10 cellular contexts compared by ENCODE assay signal in genomic region chr1:193270996-193271395, GRCh38.
DNase-seq lines count a peak whose midpoint lies in the region; ATAC-seq and TF ChIP-seq lines count a peak whose summit lies in the region.
"Had no signal": no experiment of that assay in that cellular context is flagged by ENCODE, and none has a peak within 500 bp of the region (broad histone marks: within the 10 kb centered on the region; RNA-seq: fewer than 3 reads in every experiment).

No MANE protein-coding gene starts in this region.

- no peaks in the 10 kb centered on the region for H3K36me3 ChIP-seq in esophagus muscularis mucosa

- TF ChIP-seq POLR2A in esophagus muscularis mucosa (IDR thresholded peaks at IDR 0.05; ENCODE audit: low read depth), result no peak

- no peak overlapping the region for H3K4me3 ChIP-seq in foreskin fibroblast (ENCODE audit: low read depth in 1 of 2, low read length in 2 of 2)
- no peak overlapping the region for H3K4me3 ChIP-seq in esophagus muscularis mucosa

- H3K9me3 ChIP-seq in esophagus muscularis mucosa, result no peaks in the 10 kb centered on the region

- no peaks in the 10 kb centered on the region for H3K27me3 ChIP-seq in esophagus muscularis mucosa

- ATAC-seq in GM18511 (IDR thresholded peaks at IDR 0.05; ENCODE audit: unreplicated experiment) (peak; percentile 99), GM21825 (IDR thresholded peaks at IDR 0.05; ENCODE audit: unreplicated experiment) (peak; percentile 96), HG03442 (IDR thresholded peaks at IDR 0.05; ENCODE audit: unreplicated experiment) (peak; percentile 97)

- no peak overlapping the region for H3K27ac ChIP-seq in esophagus muscularis mucosa (replicated peaks in 1 of 4)
- H3K27ac ChIP-seq: RWPE1 had no signal

- intact Hi-C loops in esophagus muscularis mucosa (cut with DNase I), result no loop called here

- DNase-seq in foreskin fibroblast, result peak; percentile 24 to 52
- no peak for DNase-seq in esophagus muscularis mucosa (ENCODE audit: extremely low spot score)
- no peak for DNase-seq in dedifferentiated amniotic fluid mesenchymal stem cell (ENCODE audit: extremely low spot score)
- DNase-seq in GM10266 (ENCODE audit: extremely low spot score), result no peak
- no peak for DNase-seq in activated T-cell treated with anti-CD3 and anti-CD28 coated beads, Interleukin-2, amount 50 U/mL, for 48 hours
- DNase-seq: effector memory CD4-positive, alpha-beta T cell had no signal

- WGBS in esophagus muscularis mucosa, result 100% methylated on average over 2 of the region's 2 CpGs

- TF ChIP-seq EP300 in esophagus muscularis mucosa (IDR thresholded peaks at IDR 0.05), result no peak

- no peaks in the 10 kb centered on the region for H3K4me1 ChIP-seq in esophagus muscularis mucosa

- TF ChIP-seq CTCF in foreskin fibroblast (IDR thresholded peaks at IDR 0.05; ENCODE audit: low read depth, low read length), result no peak
- TF ChIP-seq CTCF in esophagus muscularis mucosa (IDR thresholded peaks at IDR 0.05), result no peak
- no peak for TF ChIP-seq CTCF in GM10266 (IDR thresholded peaks at IDR 0.05; ENCODE audit: control insufficient read depth, insufficient read depth, low read depth, missing control alignments)

Comparison
In these comparisons a context has a peak if more than half of its experiments do, and no peak if none do; other contexts are left out.
1. DNase-seq: peak in foreskin fibroblast (2 of 2); none in esophagus muscularis mucosa (single experiment), dedifferentiated amniotic fluid mesenchymal stem cell (single experiment), GM10266 (single experiment) and activated T-cell treated with anti-CD3 and anti-CD28 coated beads, Interleukin-2, amount 50 U/mL, for 48 hours (0 of 2).
2. Peak in every context shown above with its lines, with median percentiles within 50 percentile points of each other: ATAC-seq.